Comparison of ENCODE assay signal across 9 cellular contexts in genomic region chr9:16871358-16872151, GRCh38. TPM values are rescaled to one million over a fixed set of nuclear protein-coding genes. Genes with fewer than 3 reads are reported as not detected.
A peak's percentile ranks its signal among the peaks of the same experiment; 100 is the strongest.
DNase-seq lines count a peak whose midpoint lies in the region; ATAC-seq, FAIRE-seq and TF ChIP-seq lines count a peak whose summit lies in the region.
"Had no signal": no experiment of that assay in that cellular context is flagged by ENCODE, and none has a peak within 500 bp of the region (broad histone marks: within the 10 kb centered on the region; RNA-seq: fewer than 3 reads in every experiment).

No MANE protein-coding gene starts in this region.

- no peak for TF ChIP-seq CTCF in fibroblast of pulmonary artery (IDR thresholded peaks at IDR 0.05; ENCODE audit: low read length, missing control alignments)

- no peaks in the 10 kb centered on the region for H3K79me2 ChIP-seq in Karpas-422 (ENCODE audit: low read length)

- peak overlapping the region; percentile 54 for H3K4me3 Mint-ChIP-seq in T-helper 2 cell treated with Interferon-gamma antibody and Interleukin-4, amounts not matched to agents 5 μg/mL and 100 μg/mL, for 36 hours
- peak overlapping the region in 3 of 10 donors; percentile 40 to 83 (median 68) for H3K4me3 Mint-ChIP-seq in naive thymus-derived CD4-positive, alpha-beta T cell

- H3K36me3 Mint-ChIP-seq in T-helper 2 cell treated with Interferon-gamma antibody and Interleukin-4, amounts not matched to agents 5 μg/mL and 100 μg/mL, for 36 hours (ENCODE audit: low read depth): no peaks in the 10 kb centered on the region
- H3K36me3 Mint-ChIP-seq in naive thymus-derived CD4-positive, alpha-beta T cell: peaks cover 0 to 4% (median 0%) of the 10 kb centered on the region in 5 donors

- no peak overlapping the region for H3K27ac ChIP-seq in naive thymus-derived CD4-positive, alpha-beta T cell (ENCODE audit: low read depth, low read length)
- H3K27ac ChIP-seq in Karpas-422 (ENCODE audit: low read length): no peak overlapping the region

- no peaks in the 10 kb centered on the region for H4K20me1 ChIP-seq in Karpas-422 (ENCODE audit: insufficient read depth, low read depth, low read length)

- H3K9me2 ChIP-seq in Karpas-422 (replicated peaks; ENCODE audit: insufficient read depth, low read length): no peaks in the 10 kb centered on the region

- H2AFZ ChIP-seq in Karpas-422 (ENCODE audit: low read length): no peak overlapping the region

- H3K27me3 Mint-ChIP-seq in T-helper 2 cell treated with Interferon-gamma antibody and Interleukin-4, amounts not matched to agents 5 μg/mL and 100 μg/mL, for 36 hours (ENCODE audit: low read depth): peaks cover 39% of the 10 kb centered on the region
- H3K27me3 Mint-ChIP-seq in naive thymus-derived CD4-positive, alpha-beta T cell: peaks cover 33 to 48% (median 43%) of the 10 kb centered on the region in 5 donors

- H3K4me1 Mint-ChIP-seq in T-helper 2 cell treated with Interferon-gamma antibody and Interleukin-4, amounts not matched to agents 5 μg/mL and 100 μg/mL, for 36 hours (ENCODE audit: low read depth): peaks cover 2% of the 10 kb centered on the region
- H3K4me1 Mint-ChIP-seq in naive thymus-derived CD4-positive, alpha-beta T cell: peaks cover 0 to 14% (median 5%) of the 10 kb centered on the region in 7 donors

- no peaks in the 10 kb centered on the region for H3K36me3 ChIP-seq in naive thymus-derived CD4-positive, alpha-beta T cell (ENCODE audit: control insufficient read depth in 2 of 3, insufficient read depth in 3 of 3, low read length in 3 of 3)
- no peaks in the 10 kb centered on the region for H3K36me3 ChIP-seq in Karpas-422 (ENCODE audit: insufficient read depth, low read length)

- no peaks in the 10 kb centered on the region for H3K9me3 ChIP-seq in naive thymus-derived CD4-positive, alpha-beta T cell (ENCODE audit: control insufficient read depth in 2 of 3, low read length in 3 of 3)
- no peaks in the 10 kb centered on the region for H3K9me3 ChIP-seq in Karpas-422 (ENCODE audit: low read length)

- H3K4me3 ChIP-seq in fibroblast of pulmonary artery (replicated peaks; ENCODE audit: low read depth, low read length) (peak overlapping the region; percentile 85), Karpas-422 (ENCODE audit: low read length) (no peak overlapping the region)
- no peak overlapping the region for H3K4me3 ChIP-seq in naive thymus-derived CD4-positive, alpha-beta T cell (ENCODE audit: low read length)

- H3K9ac ChIP-seq in Karpas-422 (ENCODE audit: low read length): no peak overlapping the region

- H3K4me1 ChIP-seq in naive thymus-derived CD4-positive, alpha-beta T cell (ENCODE audit: control insufficient read depth in 2 of 2, insufficient read depth in 2 of 2, low read length in 2 of 2): no peaks in the 10 kb centered on the region
- no peaks in the 10 kb centered on the region for H3K4me1 ChIP-seq in Karpas-422 (ENCODE audit: low read length)

- peak; percentile 78 for ATAC-seq in naive thymus-derived CD4-positive, alpha-beta T cell

- FAIRE-seq in GM19239 (lab: Jason Lieb, UNC): no peak
- FAIRE-seq: endometrium had no signal

- intact Hi-C loops in naive thymus-derived CD4-positive, alpha-beta T cell (cut with micrococcal nuclease): no loop called here

- POLR2A ChIA-PET in naive thymus-derived CD4-positive, alpha-beta T cell (lab: Charles Lee): no interaction called here

- no peaks in the 10 kb centered on the region for H3K9me3 Mint-ChIP-seq in T-helper 2 cell treated with Interferon-gamma antibody and Interleukin-4, amounts not matched to agents 5 μg/mL and 100 μg/mL, for 36 hours
- H3K9me3 Mint-ChIP-seq in naive thymus-derived CD4-positive, alpha-beta T cell: peaks cover 0 to 16% (median 5%) of the 10 kb centered on the region in 11 donors

- H3K4me2 ChIP-seq in Karpas-422 (ENCODE audit: low read depth, low read length, poor library complexity, severe bottlenecking): no peak overlapping the region

- H3K27ac Mint-ChIP-seq in T-helper 2 cell treated with Interferon-gamma antibody and Interleukin-4, amounts not matched to agents 5 μg/mL and 100 μg/mL, for 36 hours: no peak overlapping the region
- no peak overlapping the region for H3K27ac Mint-ChIP-seq in naive thymus-derived CD4-positive, alpha-beta T cell

- peaks cover 0 to 3% of the 10 kb centered on the region in 2 donors for H3K27me3 ChIP-seq in naive thymus-derived CD4-positive, alpha-beta T cell (ENCODE audit: control insufficient read depth in 2 of 2, insufficient read depth in 2 of 2, low read length in 2 of 2)
- no peaks in the 10 kb centered on the region for H3K27me3 ChIP-seq in Karpas-422 (ENCODE audit: low read length)

- peak; percentile 9 for DNase-seq in stimulated activated CD4-positive, alpha-beta T cell treated with anti-CD3 and anti-CD28 coated beads, Interleukin-15, amount 100 ng/mL, for 24 hours
- DNase-seq in stimulated activated CD4-positive, alpha-beta T cell treated with anti-CD3 and anti-CD28 coated beads, Interleukin-12 subunit alpha, Interleukin-12 subunit beta, amount 100 ng/mL, for 4 hours: no peak
- DNase-seq in T-helper 2 cell treated with Interferon-gamma antibody and Interleukin-4, amounts not matched to agents 5 μg/mL and 100 μg/mL, for 36 hours (ENCODE audit: low spot score): no peak
- DNase-seq in fibroblast of pulmonary artery (ENCODE audit: low read depth): peak; percentile 73
- peak in 1 of 9 donors; percentile 8 for DNase-seq in naive thymus-derived CD4-positive, alpha-beta T cell
- DNase-seq in activated CD4-positive, CD25-positive, alpha-beta regulatory T cell (lab: John Stamatoyannopoulos, UW): no peak
- DNase-seq in Karpas-422: no peak
- no peak for DNase-seq in GM19239 (ENCODE audit: insufficient read length, low spot score)

- CTCF ChIA-PET in naive thymus-derived CD4-positive, alpha-beta T cell (lab: Charles Lee): no interaction called here

RNA-seq across cellular contexts. Expression of gene BNC2, which starts 1.1 kb away (rescaled TPM):
- total RNA-seq in naive thymus-derived CD4-positive, alpha-beta T cell: 1 to 10 TPM in 2 of 5 experiments, under 1 TPM in 2, not detected in 1; 0.05 to 1.5 (median 0.59) TPM
- not detected for polyA plus RNA-seq in naive thymus-derived CD4-positive, alpha-beta T cell
- total RNA-seq in Karpas-422 (2014; rRNA removed; shearing (Covaris generic); ENCODE audit: low replicate concordance): not detected in 2 replicates

Comparison
In these comparisons a context has a peak if more than half of its experiments do, and no peak if none do; other contexts are left out.
1. DNase-seq: peak in stimulated activated CD4-positive, alpha-beta T cell treated with anti-CD3 and anti-CD28 coated beads, Interleukin-15, amount 100 ng/mL, for 24 hours (single experiment) and fibroblast of pulmonary artery (single experiment); none in stimulated activated CD4-positive, alpha-beta T cell treated with anti-CD3 and anti-CD28 coated beads, Interleukin-12 subunit alpha, Interleukin-12 subunit beta, amount 100 ng/mL, for 4 hours (single experiment), T-helper 2 cell treated with Interferon-gamma antibody and Interleukin-4, amounts not matched to agents 5 μg/mL and 100 μg/mL, for 36 hours (single experiment), activated CD4-positive, CD25-positive, alpha-beta regulatory T cell (0 of 4), Karpas-422 (single experiment) and GM19239 (single experiment).